Comparison of ENCODE assay signal across 1 cellular context in genomic region chr1:14913475-14914155, GRCh38.
A peak's percentile ranks its signal among the peaks of the same experiment; 100 is the strongest.
TF ChIP-seq lines count a peak whose summit lies in the region.

No MANE protein-coding gene starts in this region.

TF ChIP-seq in HepG2, 621 proteins besides CTCF, POLR2A, EP300 and RAD21 (continued from another document):
- TF ChIP-seq ZNF260 (CRISPR knock-in tag; IDR thresholded peaks at IDR 0.05; ENCODE audit: borderline replicate concordance, low read depth) = no peak
- TF ChIP-seq, protein P1, sequence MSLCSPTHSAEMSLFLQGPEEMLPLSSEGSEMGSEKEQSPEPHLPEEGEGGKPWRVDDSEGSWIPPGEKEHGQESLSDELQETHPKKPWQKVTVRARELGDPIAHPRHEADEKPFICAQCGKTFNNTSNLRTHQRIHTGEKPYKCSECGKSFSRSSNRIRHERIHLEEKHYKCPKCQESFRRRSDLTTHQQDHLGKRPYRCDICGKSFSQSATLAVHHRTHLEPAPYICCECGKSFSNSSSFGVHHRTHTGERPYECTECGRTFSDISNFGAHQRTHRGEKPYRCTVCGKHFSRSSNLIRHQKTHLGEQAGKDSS (CRISPR knock-in tag; IDR thresholded peaks at IDR 0.05; ENCODE audit: borderline replicate concordance, low read depth) = no peak
- no peak for TF ChIP-seq CHD2 (IDR thresholded peaks at IDR 0.05; ENCODE audit: low read depth, low read length)
- TF ChIP-seq MTA1 (CRISPR knock-in tag; IDR thresholded peaks at IDR 0.05; ENCODE audit: borderline replicate concordance) = peak; percentile 41; the same call in 1 of the 2 replicates
- TF ChIP-seq, protein P2, sequence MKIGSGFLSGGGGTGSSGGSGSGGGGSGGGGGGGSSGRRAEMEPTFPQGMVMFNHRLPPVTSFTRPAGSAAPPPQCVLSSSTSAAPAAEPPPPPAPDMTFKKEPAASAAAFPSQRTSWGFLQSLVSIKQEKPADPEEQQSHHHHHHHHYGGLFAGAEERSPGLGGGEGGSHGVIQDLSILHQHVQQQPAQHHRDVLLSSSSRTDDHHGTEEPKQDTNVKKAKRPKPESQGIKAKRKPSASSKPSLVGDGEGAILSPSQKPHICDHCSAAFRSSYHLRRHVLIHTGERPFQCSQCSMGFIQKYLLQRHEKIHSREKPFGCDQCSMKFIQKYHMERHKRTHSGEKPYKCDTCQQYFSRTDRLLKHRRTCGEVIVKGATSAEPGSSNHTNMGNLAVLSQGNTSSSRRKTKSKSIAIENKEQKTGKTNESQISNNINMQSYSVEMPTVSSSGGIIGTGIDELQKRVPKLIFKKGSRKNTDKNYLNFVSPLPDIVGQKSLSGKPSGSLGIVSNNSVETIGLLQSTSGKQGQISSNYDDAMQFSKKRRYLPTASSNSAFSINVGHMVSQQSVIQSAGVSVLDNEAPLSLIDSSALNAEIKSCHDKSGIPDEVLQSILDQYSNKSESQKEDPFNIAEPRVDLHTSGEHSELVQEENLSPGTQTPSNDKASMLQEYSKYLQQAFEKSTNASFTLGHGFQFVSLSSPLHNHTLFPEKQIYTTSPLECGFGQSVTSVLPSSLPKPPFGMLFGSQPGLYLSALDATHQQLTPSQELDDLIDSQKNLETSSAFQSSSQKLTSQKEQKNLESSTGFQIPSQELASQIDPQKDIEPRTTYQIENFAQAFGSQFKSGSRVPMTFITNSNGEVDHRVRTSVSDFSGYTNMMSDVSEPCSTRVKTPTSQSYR (CRISPR knock-in tag; IDR thresholded peaks at IDR 0.05; ENCODE audit: borderline replicate concordance) = peak; percentile 63; the same call in 1 of the 2 replicates
- no peak for TF ChIP-seq ZKSCAN5 (CRISPR knock-in tag; IDR thresholded peaks at IDR 0.05)
- no peak for TF ChIP-seq ZNF225 (CRISPR knock-in tag; IDR thresholded peaks at IDR 0.05)
- TF ChIP-seq, protein P3, sequence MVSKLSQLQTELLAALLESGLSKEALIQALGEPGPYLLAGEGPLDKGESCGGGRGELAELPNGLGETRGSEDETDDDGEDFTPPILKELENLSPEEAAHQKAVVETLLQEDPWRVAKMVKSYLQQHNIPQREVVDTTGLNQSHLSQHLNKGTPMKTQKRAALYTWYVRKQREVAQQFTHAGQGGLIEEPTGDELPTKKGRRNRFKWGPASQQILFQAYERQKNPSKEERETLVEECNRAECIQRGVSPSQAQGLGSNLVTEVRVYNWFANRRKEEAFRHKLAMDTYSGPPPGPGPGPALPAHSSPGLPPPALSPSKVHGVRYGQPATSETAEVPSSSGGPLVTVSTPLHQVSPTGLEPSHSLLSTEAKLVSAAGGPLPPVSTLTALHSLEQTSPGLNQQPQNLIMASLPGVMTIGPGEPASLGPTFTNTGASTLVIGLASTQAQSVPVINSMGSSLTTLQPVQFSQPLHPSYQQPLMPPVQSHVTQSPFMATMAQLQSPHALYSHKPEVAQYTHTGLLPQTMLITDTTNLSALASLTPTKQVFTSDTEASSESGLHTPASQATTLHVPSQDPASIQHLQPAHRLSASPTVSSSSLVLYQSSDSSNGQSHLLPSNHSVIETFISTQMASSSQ (IDR thresholded peaks at IDR 0.05; ENCODE audit: low read depth) = no peak
- TF ChIP-seq, protein P3 (CRISPR knock-in tag; IDR thresholded peaks at IDR 0.05; ENCODE audit: borderline replicate concordance) = no peak
- no peak for TF ChIP-seq ZNF207 (IDR thresholded peaks at IDR 0.05; ENCODE audit: borderline replicate concordance)
- TF ChIP-seq, protein P4, sequence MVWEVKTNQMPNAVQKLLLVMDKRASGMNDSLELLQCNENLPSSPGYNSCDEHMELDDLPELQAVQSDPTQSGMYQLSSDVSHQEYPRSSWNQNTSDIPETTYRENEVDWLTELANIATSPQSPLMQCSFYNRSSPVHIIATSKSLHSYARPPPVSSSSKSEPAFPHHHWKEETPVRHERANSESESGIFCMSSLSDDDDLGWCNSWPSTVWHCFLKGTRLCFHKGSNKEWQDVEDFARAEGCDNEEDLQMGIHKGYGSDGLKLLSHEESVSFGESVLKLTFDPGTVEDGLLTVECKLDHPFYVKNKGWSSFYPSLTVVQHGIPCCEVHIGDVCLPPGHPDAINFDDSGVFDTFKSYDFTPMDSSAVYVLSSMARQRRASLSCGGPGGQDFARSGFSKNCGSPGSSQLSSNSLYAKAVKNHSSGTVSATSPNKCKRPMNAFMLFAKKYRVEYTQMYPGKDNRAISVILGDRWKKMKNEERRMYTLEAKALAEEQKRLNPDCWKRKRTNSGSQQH (CRISPR knock-in tag; IDR thresholded peaks at IDR 0.05; ENCODE audit: low read depth) = no peak
- TF ChIP-seq, protein P5, sequence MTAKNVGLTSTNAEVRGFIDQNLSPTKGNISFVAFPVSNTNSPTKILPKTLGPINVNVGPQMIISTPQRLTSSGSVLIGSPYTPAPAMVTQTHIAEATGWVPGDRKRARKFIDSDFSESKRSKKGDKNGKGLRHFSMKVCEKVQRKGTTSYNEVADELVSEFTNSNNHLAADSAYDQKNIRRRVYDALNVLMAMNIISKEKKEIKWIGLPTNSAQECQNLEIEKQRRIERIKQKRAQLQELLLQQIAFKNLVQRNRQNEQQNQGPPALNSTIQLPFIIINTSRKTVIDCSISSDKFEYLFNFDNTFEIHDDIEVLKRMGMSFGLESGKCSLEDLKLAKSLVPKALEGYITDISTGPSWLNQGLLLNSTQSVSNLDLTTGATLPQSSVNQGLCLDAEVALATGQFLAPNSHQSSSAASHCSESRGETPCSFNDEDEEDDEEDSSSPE (CRISPR knock-in tag; IDR thresholded peaks at IDR 0.05) = no peak
- TF ChIP-seq KAT7 (CRISPR knock-in tag; IDR thresholded peaks at IDR 0.05; ENCODE audit: borderline replicate concordance) = no peak
- TF ChIP-seq, protein P6, sequence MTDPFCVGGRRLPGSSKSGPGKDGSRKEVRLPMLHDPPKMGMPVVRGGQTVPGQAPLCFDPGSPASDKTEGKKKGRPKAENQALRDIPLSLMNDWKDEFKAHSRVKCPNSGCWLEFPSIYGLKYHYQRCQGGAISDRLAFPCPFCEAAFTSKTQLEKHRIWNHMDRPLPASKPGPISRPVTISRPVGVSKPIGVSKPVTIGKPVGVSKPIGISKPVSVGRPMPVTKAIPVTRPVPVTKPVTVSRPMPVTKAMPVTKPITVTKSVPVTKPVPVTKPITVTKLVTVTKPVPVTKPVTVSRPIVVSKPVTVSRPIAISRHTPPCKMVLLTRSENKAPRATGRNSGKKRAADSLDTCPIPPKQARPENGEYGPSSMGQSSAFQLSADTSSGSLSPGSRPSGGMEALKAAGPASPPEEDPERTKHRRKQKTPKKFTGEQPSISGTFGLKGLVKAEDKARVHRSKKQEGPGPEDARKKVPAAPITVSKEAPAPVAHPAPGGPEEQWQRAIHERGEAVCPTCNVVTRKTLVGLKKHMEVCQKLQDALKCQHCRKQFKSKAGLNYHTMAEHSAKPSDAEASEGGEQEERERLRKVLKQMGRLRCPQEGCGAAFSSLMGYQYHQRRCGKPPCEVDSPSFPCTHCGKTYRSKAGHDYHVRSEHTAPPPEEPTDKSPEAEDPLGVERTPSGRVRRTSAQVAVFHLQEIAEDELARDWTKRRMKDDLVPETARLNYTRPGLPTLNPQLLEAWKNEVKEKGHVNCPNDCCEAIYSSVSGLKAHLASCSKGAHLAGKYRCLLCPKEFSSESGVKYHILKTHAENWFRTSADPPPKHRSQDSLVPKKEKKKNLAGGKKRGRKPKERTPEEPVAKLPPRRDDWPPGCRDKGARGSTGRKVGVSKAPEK (CRISPR knock-in tag; IDR thresholded peaks at IDR 0.05; ENCODE audit: borderline replicate concordance) = peak; percentile 61; the same call in 1 of the 2 replicates
- peak; percentile 61 for TF ChIP-seq HNF4A (CRISPR knock-in tag; IDR thresholded peaks at IDR 0.05)
- TF ChIP-seq, protein P7, sequence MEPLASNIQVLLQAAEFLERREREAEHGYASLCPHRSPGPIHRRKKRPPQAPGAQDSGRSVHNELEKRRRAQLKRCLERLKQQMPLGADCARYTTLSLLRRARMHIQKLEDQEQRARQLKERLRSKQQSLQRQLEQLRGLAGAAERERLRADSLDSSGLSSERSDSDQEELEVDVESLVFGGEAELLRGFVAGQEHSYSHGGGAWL (CRISPR knock-in tag; IDR thresholded peaks at IDR 0.05) = no peak
- TF ChIP-seq RFXAP (CRISPR knock-in tag; IDR thresholded peaks at IDR 0.05; ENCODE audit: borderline replicate concordance) = no peak
- TF ChIP-seq ZNF576 (CRISPR knock-in tag; IDR thresholded peaks at IDR 0.05) = no peak
TF ChIP-seq in HepG2: peak in this region for 35.
